In genomic region chr18:10908760-10909159, GRCh38 we compare ENCODE assay signal across 1 cellular context.
TF ChIP-seq lines count a peak whose summit lies in the region.

No MANE protein-coding gene starts in this region.

TF ChIP-seq in liver, 16 proteins besides CTCF, POLR2A, EP300 and RAD21 (continued from another document):
- TF ChIP-seq ZBTB33 (IDR thresholded peaks at IDR 0.05) (no peak), FOXA2 (IDR thresholded peaks at IDR 0.05) (peak; percentile 64)
TF ChIP-seq in liver: peak in this region for 8.
